Comparison of ENCODE assay signal across 14 cellular contexts in the genomic region with DNA sequence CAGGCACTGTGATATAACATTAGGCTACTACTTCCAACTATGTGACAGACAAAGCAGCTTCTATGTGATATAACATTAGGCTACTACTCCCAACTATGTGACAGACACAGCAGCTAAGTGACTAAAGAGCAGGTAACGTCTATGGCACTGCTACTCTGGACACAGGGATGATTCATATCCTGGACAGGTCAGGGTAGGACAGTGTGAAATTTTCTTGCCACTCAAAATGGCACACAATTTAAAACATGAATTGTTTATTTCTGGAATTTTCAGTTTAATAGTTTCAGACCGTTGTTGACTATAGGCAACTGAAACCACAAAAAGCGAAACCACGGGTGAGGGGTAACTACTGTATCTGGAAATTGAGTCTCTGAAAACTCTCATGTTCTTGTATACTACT. TPM values are rescaled to one million over a fixed set of nuclear protein-coding genes. Genes with fewer than 3 reads are reported as not detected.
DNase-seq lines count a peak whose midpoint lies in the region; ATAC-seq and TF ChIP-seq lines count a peak whose summit lies in the region.
"Had no signal": no experiment of that assay in that cellular context is flagged by ENCODE, and none has a peak within 500 bp of the region (broad histone marks: within the 10 kb centered on the region; RNA-seq: fewer than 3 reads in every experiment).

No MANE protein-coding gene starts in this region.

- H3K4me1 Mint-ChIP-seq in activated CD4-positive, alpha-beta T cell treated with anti-CD3 and anti-CD28 coated beads for 36 hours = peaks cover 30% of the 10 kb centered on the region
- H3K4me1 Mint-ChIP-seq in activated T-helper 2 cell treated with anti-CD3 and anti-CD28 coated beads, Interferon-gamma antibody, Interleukin-2, Interleukin-4, amounts not matched to agents 10 μg/mL and 5 μg/mL and 100 μg/mL, durations not matched to agents 14 hours and 24 hours and 36 hours (ENCODE audit: low read depth) = peaks cover 46% of the 10 kb centered on the region
- peaks cover 22 to 41% of the 10 kb centered on the region in 2 donors for H3K4me1 Mint-ChIP-seq in natural killer cell treated with Interleukin-12 subunit alpha and Interleukin-12 subunit beta and Interleukin-15 and Interleukin-18, amount 100 ng/mL, for 72 hours (ENCODE audit: low read depth in 2 of 2)
- peaks cover 5% of the 10 kb centered on the region for H3K4me1 Mint-ChIP-seq in endothelial cell (ENCODE audit: unreplicated experiment)

- POLR2A ChIA-PET in activated CD4-positive, alpha-beta T cell treated with anti-CD3 and anti-CD28 coated beads for 36 hours (lab: Charles Lee) = interaction anchor here (0.8 kb wide), 1 partner anchor 14 kb away, joined by 7 read pairs; no protein-coding TSS in a partner anchor
- POLR2A ChIA-PET in RWPE1 (lab: Yijun Ruan, JAX; ENCODE audit: low non-redundant PET) = interaction anchor here (0.6 kb wide), 1 partner anchor 661 kb away, joined by 3 read pairs; no protein-coding TSS in a partner anchor

- CTCF ChIA-PET in activated CD4-positive, alpha-beta T cell treated with anti-CD3 and anti-CD28 coated beads for 36 hours (lab: Charles Lee) = interaction anchor here (2.1 kb wide), 1 partner anchor 30 kb away, joined by 6 read pairs; no protein-coding TSS in a partner anchor
- CTCF ChIA-PET in RWPE1 (lab: Yijun Ruan, JAX) = interaction anchor here (0.6 kb wide), 1 partner anchor 298 kb away, joined by 3 read pairs; no protein-coding TSS in a partner anchor

- H3K27ac Mint-ChIP-seq in activated CD4-positive, alpha-beta T cell treated with anti-CD3 and anti-CD28 coated beads for 36 hours = no peak overlapping the region
- peak overlapping the region; percentile 34 for H3K27ac Mint-ChIP-seq in activated T-helper 2 cell treated with anti-CD3 and anti-CD28 coated beads, Interferon-gamma antibody, Interleukin-2, Interleukin-4, amounts not matched to agents 10 μg/mL and 5 μg/mL and 100 μg/mL, durations not matched to agents 14 hours and 24 hours and 36 hours
- H3K27ac Mint-ChIP-seq in natural killer cell treated with Interleukin-12 subunit alpha and Interleukin-12 subunit beta and Interleukin-15 and Interleukin-18, amount 100 ng/mL, for 72 hours = peak overlapping the region in 1 of 2 donors; percentile 14
- H3K27ac Mint-ChIP-seq in endothelial cell (ENCODE audit: unreplicated experiment) = no peak overlapping the region

- peak overlapping the region; percentile 11 for H3K4me3 Mint-ChIP-seq in activated CD4-positive, alpha-beta T cell treated with anti-CD3 and anti-CD28 coated beads for 36 hours
- H3K4me3 Mint-ChIP-seq in activated T-helper 2 cell treated with anti-CD3 and anti-CD28 coated beads, Interferon-gamma antibody, Interleukin-2, Interleukin-4, amounts not matched to agents 10 μg/mL and 5 μg/mL and 100 μg/mL, durations not matched to agents 14 hours and 24 hours and 36 hours (ENCODE audit: low read depth) = peak overlapping the region; percentile 28
- peak overlapping the region; percentile 48 for H3K4me3 Mint-ChIP-seq in natural killer cell treated with Interleukin-12 subunit alpha and Interleukin-12 subunit beta and Interleukin-15 and Interleukin-18, amount 100 ng/mL, for 72 hours
- no peak overlapping the region for H3K4me3 Mint-ChIP-seq in endothelial cell (ENCODE audit: unreplicated experiment)

- peaks cover 77% of the 10 kb centered on the region for H3K36me3 ChIP-seq in WERI-Rb-1
- H3K36me3 ChIP-seq: neutrophil, Peyer's patch, stomach had no signal

- ATAC-seq in activated CD4-positive, alpha-beta T cell treated with anti-CD3 and anti-CD28 coated beads for 36 hours = no peak
- peak; percentile 49 to 63 for ATAC-seq in natural killer cell treated with Interleukin-12 subunit alpha and Interleukin-12 subunit beta and Interleukin-15 and Interleukin-18, amount 100 ng/mL, for 72 hours

- peaks cover 56% of the 10 kb centered on the region for H3K36me3 Mint-ChIP-seq in activated CD4-positive, alpha-beta T cell treated with anti-CD3 and anti-CD28 coated beads for 36 hours (ENCODE audit: low read depth)
- H3K36me3 Mint-ChIP-seq in activated T-helper 2 cell treated with anti-CD3 and anti-CD28 coated beads, Interferon-gamma antibody, Interleukin-2, Interleukin-4, amounts not matched to agents 10 μg/mL and 5 μg/mL and 100 μg/mL, durations not matched to agents 14 hours and 24 hours and 36 hours (ENCODE audit: low read depth) = peaks cover 60% of the 10 kb centered on the region
- peaks cover 11% of the 10 kb centered on the region for H3K36me3 Mint-ChIP-seq in natural killer cell treated with Interleukin-12 subunit alpha and Interleukin-12 subunit beta and Interleukin-15 and Interleukin-18, amount 100 ng/mL, for 72 hours
- H3K36me3 Mint-ChIP-seq in endothelial cell (ENCODE audit: low read depth, unreplicated experiment) = no peaks in the 10 kb centered on the region

- H3K27ac ChIP-seq in WERI-Rb-1 = no peak overlapping the region
- H3K27ac ChIP-seq in RWPE1 = no peak overlapping the region
- H3K27ac ChIP-seq: neutrophil, Peyer's patch, stomach had no signal

- TF ChIP-seq CTCF in endothelial cell (IDR thresholded peaks at IDR 0.05; ENCODE audit: unreplicated experiment) (no peak), WERI-Rb-1 (IDR thresholded peaks at IDR 0.05; ENCODE audit: low read depth, low read length) (no peak), RWPE1 (conservative IDR thresholded peaks at IDR 0.05; ENCODE audit: low read depth) (no peak)

- no peaks in the 10 kb centered on the region for H3K9me3 Mint-ChIP-seq in activated CD4-positive, alpha-beta T cell treated with anti-CD3 and anti-CD28 coated beads for 36 hours (ENCODE audit: low read depth)
- H3K9me3 Mint-ChIP-seq in activated T-helper 2 cell treated with anti-CD3 and anti-CD28 coated beads, Interferon-gamma antibody, Interleukin-2, Interleukin-4, amounts not matched to agents 10 μg/mL and 5 μg/mL and 100 μg/mL, durations not matched to agents 14 hours and 24 hours and 36 hours = no peaks in the 10 kb centered on the region
- H3K9me3 Mint-ChIP-seq in natural killer cell treated with Interleukin-12 subunit alpha and Interleukin-12 subunit beta and Interleukin-15 and Interleukin-18, amount 100 ng/mL, for 72 hours = no peaks in the 10 kb centered on the region
- H3K9me3 Mint-ChIP-seq in endothelial cell (ENCODE audit: unreplicated experiment) = no peaks in the 10 kb centered on the region

- no peak for DNase-seq in activated CD4-positive, alpha-beta T cell treated with anti-CD3 and anti-CD28 coated beads for 36 hours
- DNase-seq in activated CD4-positive, alpha-beta T cell treated with anti-CD3 and anti-CD28 coated beads, Interleukin-2, amount 50 U/mL, for 48 hours = no peak
- no peak for DNase-seq in Jurkat, Clone E6-1 (ENCODE audit: low read depth, low spot score)
- no peak for DNase-seq in activated T-helper 2 cell treated with anti-CD3 and anti-CD28 coated beads, Interferon-gamma antibody, Interleukin-2, Interleukin-4, amounts not matched to agents 10 μg/mL and 5 μg/mL and 100 μg/mL, durations not matched to agents 14 hours and 24 hours and 36 hours (ENCODE audit: low spot score)
- DNase-seq in natural killer cell treated with Interleukin-12 subunit alpha and Interleukin-12 subunit beta and Interleukin-15 and Interleukin-18, amount 100 ng/mL, for 72 hours (ENCODE audit: low spot score) = no peak
- DNase-seq in endothelial cell (ENCODE audit: low spot score) = no peak
- DNase-seq in WERI-Rb-1 = no peak
- DNase-seq in RWPE1 (ENCODE audit: low spot score) = no peak
- DNase-seq: activated CD4-positive, alpha-beta T cell treated with anti-CD3 and anti-CD28 coated beads for 48 hours; islet precursor cell; NCI-H2029 treated with DMSO at 0.1 percent for 48 hours; Peyer's patch; stomach had no signal

- peaks cover 3% of the 10 kb centered on the region for H3K27me3 Mint-ChIP-seq in activated CD4-positive, alpha-beta T cell treated with anti-CD3 and anti-CD28 coated beads for 36 hours
- H3K27me3 Mint-ChIP-seq in activated T-helper 2 cell treated with anti-CD3 and anti-CD28 coated beads, Interferon-gamma antibody, Interleukin-2, Interleukin-4, amounts not matched to agents 10 μg/mL and 5 μg/mL and 100 μg/mL, durations not matched to agents 14 hours and 24 hours and 36 hours (ENCODE audit: low read depth) = no peaks in the 10 kb centered on the region
- no peaks in the 10 kb centered on the region for H3K27me3 Mint-ChIP-seq in natural killer cell treated with Interleukin-12 subunit alpha and Interleukin-12 subunit beta and Interleukin-15 and Interleukin-18, amount 100 ng/mL, for 72 hours
- peaks cover 2% of the 10 kb centered on the region for H3K27me3 Mint-ChIP-seq in endothelial cell (ENCODE audit: unreplicated experiment)

- H3K27me3 ChIP-seq in WERI-Rb-1 (ENCODE audit: insufficient read depth, low read depth, severe bottlenecking) = no peaks in the 10 kb centered on the region
- H3K27me3 ChIP-seq: neutrophil, Peyer's patch, stomach had no signal

- H3K4me3 ChIP-seq in Jurkat, Clone E6-1 (ENCODE audit: low read length) = peak overlapping the region; percentile 20
- H3K4me3 ChIP-seq in WERI-Rb-1 (ENCODE audit: low read depth, low read length) = no peak overlapping the region
- H3K4me3 ChIP-seq: Peyer's patch, stomach had no signal

- intact Hi-C loops in activated CD4-positive, alpha-beta T cell treated with anti-CD3 and anti-CD28 coated beads for 36 hours (cut with DNase I, micrococcal nuclease) = no loop called here
- intact Hi-C loops in activated T-helper 2 cell treated with anti-CD3 and anti-CD28 coated beads, Interferon-gamma antibody, Interleukin-2, Interleukin-4, amounts not matched to agents 10 μg/mL and 5 μg/mL and 100 μg/mL, durations not matched to agents 14 hours and 24 hours and 36 hours (cut with micrococcal nuclease) = no loop called here

- H3K9me3 ChIP-seq in WERI-Rb-1 (ENCODE audit: severe bottlenecking) = no peaks in the 10 kb centered on the region
- H3K9me3 ChIP-seq: neutrophil, Peyer's patch, stomach had no signal

RNA-seq across cellular contexts. Expression of a gene that starts 5.1 kb away (rescaled TPM):
- 100 to 1,000 TPM in 1 of 2 experiments, 10 to 100 TPM in 1; 82.1 to 114 TPM for total RNA-seq in activated CD4-positive, alpha-beta T cell treated with anti-CD3 and anti-CD28 coated beads for 36 hours
- polyA plus RNA-seq in Jurkat, Clone E6-1 (2012; ENCODE audit: insufficient read depth, insufficient read length) = 77.9 TPM
- 73.9 and 77.0 TPM in 2 replicates for total RNA-seq in activated T-helper 2 cell treated with anti-CD3 and anti-CD28 coated beads, Interferon-gamma antibody, Interleukin-2, Interleukin-4, amounts not matched to agents 10 μg/mL and 5 μg/mL and 100 μg/mL, durations not matched to agents 14 hours and 24 hours and 36 hours
- total RNA-seq in natural killer cell treated with Interleukin-12 subunit alpha and Interleukin-12 subunit beta and Interleukin-15 and Interleukin-18, amount 100 ng/mL, for 72 hours = 10 to 100 TPM; 43.2 to 90.3 TPM
- 11.6 TPM for total RNA-seq in endothelial cell (ENCODE audit: unreplicated experiment)

RNA-seq across cellular contexts. Expression of a gene that starts 5.3 kb away (rescaled TPM):
- total RNA-seq in activated CD4-positive, alpha-beta T cell treated with anti-CD3 and anti-CD28 coated beads for 36 hours = 10 to 100 TPM; 23.7 to 28.6 TPM
- 23.5 TPM for polyA plus RNA-seq in Jurkat, Clone E6-1 (2012; ENCODE audit: insufficient read depth, insufficient read length)
- total RNA-seq in activated T-helper 2 cell treated with anti-CD3 and anti-CD28 coated beads, Interferon-gamma antibody, Interleukin-2, Interleukin-4, amounts not matched to agents 10 μg/mL and 5 μg/mL and 100 μg/mL, durations not matched to agents 14 hours and 24 hours and 36 hours = 33.3 and 33.8 TPM in 2 replicates
- total RNA-seq in natural killer cell treated with Interleukin-12 subunit alpha and Interleukin-12 subunit beta and Interleukin-15 and Interleukin-18, amount 100 ng/mL, for 72 hours = 10 to 100 TPM; 32.9 to 41.8 TPM
- total RNA-seq in endothelial cell (ENCODE audit: unreplicated experiment) = 8.9 TPM
